9 cellular contexts compared by ENCODE assay signal in genomic region chr3:173993299-173993698, GRCh38.
DNase-seq lines count a peak whose midpoint lies in the region; ATAC-seq and TF ChIP-seq lines count a peak whose summit lies in the region.
"Had no signal": no experiment of that assay in that cellular context is flagged by ENCODE, and none has a peak within 500 bp of the region (broad histone marks: within the 10 kb centered on the region; RNA-seq: fewer than 3 reads in every experiment).

No MANE protein-coding gene starts in this region.

- H3K4me3 Mint-ChIP-seq in WTC11, result no peak overlapping the region
- H3K4me3 Mint-ChIP-seq: stimulated activated naive B cell treated with anti-CD40 and anti-IgM and Interleukin-4, amounts not matched to agents 10 μg/mL and 1 μg/mL and 100 μg/mL, for 72 hours had no signal

- no peak overlapping the region for H2AK5ac ChIP-seq in mesenchymal stem cell (ENCODE audit: low read length, severe bottlenecking)

- no peak overlapping the region for H3K23ac ChIP-seq in mesenchymal stem cell (ENCODE audit: low read length in 2 of 2)

- H3K9ac ChIP-seq in DND-41 (ENCODE audit: low read depth, low read length) (no peak overlapping the region), mesenchymal stem cell (ENCODE audit: low read length) (peak overlapping the region; percentile 62)

- peaks cover 9% of the 10 kb centered on the region for H3K4me1 Mint-ChIP-seq in WTC11
- H3K4me1 Mint-ChIP-seq: stimulated activated naive B cell treated with anti-CD40 and anti-IgM and Interleukin-4, amounts not matched to agents 10 μg/mL and 1 μg/mL and 100 μg/mL, for 72 hours had no signal

- 38% methylated on average over 1 of the region's 1 CpG for WGBS in mesenchymal stem cell
- 72 to 90% (median 73%) methylated on average over 1 of the region's 1 CpG for WGBS in ovary, 3 donors

- H3K9me3 ChIP-seq in DND-41 (ENCODE audit: insufficient read depth, low read length, severe bottlenecking) (no peaks in the 10 kb centered on the region), mesenchymal stem cell (ENCODE audit: control insufficient read depth, low read length) (no peaks in the 10 kb centered on the region), ovary (no peaks in the 10 kb centered on the region), uterus (no peaks in the 10 kb centered on the region)

- no peaks in the 10 kb centered on the region for H3K27me3 Mint-ChIP-seq in WTC11 (ENCODE audit: low read depth)
- H3K27me3 Mint-ChIP-seq: stimulated activated naive B cell treated with anti-CD40 and anti-IgM and Interleukin-4, amounts not matched to agents 10 μg/mL and 1 μg/mL and 100 μg/mL, for 72 hours had no signal

- no peaks in the 10 kb centered on the region for H3K36me3 ChIP-seq in DND-41 (ENCODE audit: insufficient read depth, low read length)
- no peaks in the 10 kb centered on the region for H3K36me3 ChIP-seq in mesenchymal stem cell (ENCODE audit: control insufficient read depth in 1 of 2, insufficient read depth in 2 of 2, low read depth in 1 of 2, low read length in 2 of 2)
- H3K36me3 ChIP-seq in ovary, result no peaks in the 10 kb centered on the region
- H3K36me3 ChIP-seq in uterus, result no peaks in the 10 kb centered on the region

- CTCF ChIA-PET in WTC11 (lab: Charles Lee), result interaction anchor here (0.7 to 1.8 kb wide), 9 partner anchors 8 to 400 kb away, joined by 3 to 8 read pairs (median 3); no protein-coding TSS in a partner anchor

- no peaks in the 10 kb centered on the region for H3K27me3 ChIP-seq in DND-41 (ENCODE audit: insufficient read depth, low read length, poor library complexity)
- H3K27me3 ChIP-seq in mesenchymal stem cell (ENCODE audit: control insufficient read depth in 1 of 2, insufficient read depth in 1 of 2, low read length in 2 of 2), result no peaks in the 10 kb centered on the region
- no peaks in the 10 kb centered on the region for H3K27me3 ChIP-seq in ovary
- H3K27me3 ChIP-seq in uterus, result no peaks in the 10 kb centered on the region

- H3K18ac ChIP-seq in mesenchymal stem cell (ENCODE audit: low read depth in 1 of 2, low read length in 2 of 2), result no peak overlapping the region

- H3K36me3 Mint-ChIP-seq in WTC11, result no peaks in the 10 kb centered on the region
- H3K36me3 Mint-ChIP-seq: stimulated activated naive B cell treated with anti-CD40 and anti-IgM and Interleukin-4, amounts not matched to agents 10 μg/mL and 1 μg/mL and 100 μg/mL, for 72 hours had no signal

- TF ChIP-seq POLR2A in ovary (IDR thresholded peaks at IDR 0.05) (no peak), uterus (IDR thresholded peaks at IDR 0.05) (no peak)

- no peak for ATAC-seq in DND-41 (ENCODE audit: insufficient read depth, low read depth)
- ATAC-seq in WTC11, result peak; percentile 75
- ATAC-seq in HG03469 (IDR thresholded peaks at IDR 0.05; ENCODE audit: unreplicated experiment), result no peak
- ATAC-seq: stimulated activated naive B cell treated with anti-CD40 and anti-IgM and Interleukin-4, amounts not matched to agents 10 μg/mL and 1 μg/mL and 100 μg/mL, for 72 hours had no signal

- TF ChIP-seq CTCF in DND-41 (IDR thresholded peaks at IDR 0.05; ENCODE audit: borderline replicate concordance, extremely low read depth, low read length, poor library complexity, severe bottlenecking) (peak; percentile 36), WTC11 (IDR thresholded peaks at IDR 0.05) (no peak), ovary (IDR thresholded peaks at IDR 0.05) (no peak), uterus (IDR thresholded peaks at IDR 0.05) (peak in 1 of 4 experiments; percentile 7)

- no peak overlapping the region for H4K91ac ChIP-seq in mesenchymal stem cell (ENCODE audit: low read length)

- no peak overlapping the region for H3K27ac Mint-ChIP-seq in WTC11
- H3K27ac Mint-ChIP-seq: stimulated activated naive B cell treated with anti-CD40 and anti-IgM and Interleukin-4, amounts not matched to agents 10 μg/mL and 1 μg/mL and 100 μg/mL, for 72 hours had no signal

- H2BK15ac ChIP-seq in mesenchymal stem cell (ENCODE audit: low read depth, poor library complexity, severe bottlenecking), result no peak overlapping the region

- H3K4me2 ChIP-seq in DND-41 (ENCODE audit: insufficient read depth, low read length) (no peak overlapping the region), mesenchymal stem cell (ENCODE audit: low read length, poor library complexity, severe bottlenecking) (no peak overlapping the region)

- DNase-seq in DND-41 (no peak), WTC11 (ENCODE audit: low spot score) (no peak), mesenchymal stem cell (peak; percentile 53), ovary (no peak), uterus (no peak)
- DNase-seq in Jurkat, Clone E6-1 (ENCODE audit: low read depth, low spot score), result peak; percentile 5
- DNase-seq in activated CD4-positive, alpha-beta T cell treated with anti-CD3 and anti-CD28 coated beads, Interleukin-2, amount 50 U/mL, for 48 hours, result no peak
- DNase-seq: stimulated activated naive B cell treated with anti-CD40 and anti-IgM and Interleukin-4, amounts not matched to agents 10 μg/mL and 1 μg/mL and 100 μg/mL, for 72 hours had no signal

- H3K27ac ChIP-seq in DND-41 (ENCODE audit: low read length) (no peak overlapping the region), mesenchymal stem cell (ENCODE audit: low read length, poor library complexity, severe bottlenecking) (no peak overlapping the region), ovary (no peak overlapping the region), uterus (no peak overlapping the region)

- no peak overlapping the region for H3K4ac ChIP-seq in mesenchymal stem cell (ENCODE audit: low read depth in 1 of 2, low read length in 2 of 2)

- H2BK5ac ChIP-seq in mesenchymal stem cell (ENCODE audit: low read depth, low read length, poor library complexity, severe bottlenecking), result no peak overlapping the region

- H3K79me1 ChIP-seq in mesenchymal stem cell (replicated peaks; ENCODE audit: low read length, poor library complexity, severe bottlenecking), result no peaks in the 10 kb centered on the region

- H2BK120ac ChIP-seq in mesenchymal stem cell (ENCODE audit: low read depth, low read length), result no peak overlapping the region

- intact Hi-C loops in ovary (cut with DNase I) (no loop called here), uterus (cut with DNase I; ENCODE audit: low total_unique reads) (no loop called here)

- no peak overlapping the region for H2AFZ ChIP-seq in DND-41 (ENCODE audit: low read depth, low read length)
- H2AFZ ChIP-seq in mesenchymal stem cell (ENCODE audit: low read depth, low read length), result no peak overlapping the region

- H3K4me3 ChIP-seq in DND-41 (ENCODE audit: low read depth in 1 of 2, low read length in 2 of 2), result no peak overlapping the region
- no peak overlapping the region for H3K4me3 ChIP-seq in Jurkat, Clone E6-1 (ENCODE audit: low read length)
- H3K4me3 ChIP-seq in mesenchymal stem cell (ENCODE audit: insufficient read depth in 1 of 2, low read depth in 1 of 2, low read length in 2 of 2), result no peak overlapping the region
- H3K4me3 ChIP-seq in ovary, result no peak overlapping the region
- no peak overlapping the region for H3K4me3 ChIP-seq in uterus

- no peaks in the 10 kb centered on the region for H3K4me1 ChIP-seq in DND-41 (ENCODE audit: insufficient read depth, low read length)
- H3K4me1 ChIP-seq in mesenchymal stem cell (ENCODE audit: control insufficient read depth, insufficient read depth, low read depth, low read length), result no peaks in the 10 kb centered on the region
- H3K4me1 ChIP-seq in ovary (ENCODE audit: insufficient read depth), result peaks cover 3% of the 10 kb centered on the region
- no peaks in the 10 kb centered on the region for H3K4me1 ChIP-seq in uterus

- H3K14ac ChIP-seq in mesenchymal stem cell (ENCODE audit: low read length in 2 of 2), result no peak overlapping the region

- H4K20me1 ChIP-seq in DND-41 (ENCODE audit: insufficient read depth, low read length), result no peaks in the 10 kb centered on the region

- H4K8ac ChIP-seq in mesenchymal stem cell (ENCODE audit: low read length), result no peak overlapping the region

- POLR2A ChIA-PET in WTC11 (lab: Charles Lee), result no interaction called here

- no peak overlapping the region for H2BK12ac ChIP-seq in mesenchymal stem cell (ENCODE audit: low read length in 2 of 2)

- no peaks in the 10 kb centered on the region for H3K79me2 ChIP-seq in DND-41 (ENCODE audit: insufficient read depth, low read length)

- no peak for TF ChIP-seq EP300 in ovary (IDR thresholded peaks at IDR 0.05)

- H3K9me3 Mint-ChIP-seq in WTC11, result no peaks in the 10 kb centered on the region
- H3K9me3 Mint-ChIP-seq: stimulated activated naive B cell treated with anti-CD40 and anti-IgM and Interleukin-4, amounts not matched to agents 10 μg/mL and 1 μg/mL and 100 μg/mL, for 72 hours had no signal

TF ChIP-seq in WTC11, 78 proteins besides CTCF, POLR2A, EP300 and RAD21 (continues in another document):
- TF ChIP-seq, protein P1, sequence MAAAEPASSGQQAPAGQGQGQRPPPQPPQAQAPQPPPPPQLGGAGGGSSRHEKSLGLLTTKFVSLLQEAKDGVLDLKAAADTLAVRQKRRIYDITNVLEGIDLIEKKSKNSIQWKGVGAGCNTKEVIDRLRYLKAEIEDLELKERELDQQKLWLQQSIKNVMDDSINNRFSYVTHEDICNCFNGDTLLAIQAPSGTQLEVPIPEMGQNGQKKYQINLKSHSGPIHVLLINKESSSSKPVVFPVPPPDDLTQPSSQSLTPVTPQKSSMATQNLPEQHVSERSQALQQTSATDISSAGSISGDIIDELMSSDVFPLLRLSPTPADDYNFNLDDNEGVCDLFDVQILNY (CRISPR knock-in tag; IDR thresholded peaks at IDR 0.05), result no peak
- no peak for TF ChIP-seq ZMAT4 (CRISPR knock-in tag; IDR thresholded peaks at IDR 0.05)
- no peak for TF ChIP-seq E2F4 (CRISPR knock-in tag; IDR thresholded peaks at IDR 0.05; ENCODE audit: borderline replicate concordance, low read depth)
- TF ChIP-seq CBFB (CRISPR knock-in tag; IDR thresholded peaks at IDR 0.05; ENCODE audit: low read depth), result no peak

Comparison
In these comparisons a context has a peak if more than half of its experiments do, and no peak if none do; other contexts are left out.
1. DNase-seq: peak in Jurkat, Clone E6-1 (single experiment) and mesenchymal stem cell (single experiment); none in DND-41 (single experiment), WTC11 (single experiment), ovary (0 of 5), activated CD4-positive, alpha-beta T cell treated with anti-CD3 and anti-CD28 coated beads, Interleukin-2, amount 50 U/mL, for 48 hours (0 of 2) and uterus (0 of 2).